12 cellular contexts compared by ENCODE assay signal in genomic region chr5:160159991-160160826, GRCh38. TPM values are rescaled to one million over a fixed set of nuclear protein-coding genes. Genes with fewer than 3 reads are reported as not detected.
DNase-seq lines count a peak whose midpoint lies in the region; ATAC-seq, FAIRE-seq and TF ChIP-seq lines count a peak whose summit lies in the region.
"Had no signal": no experiment of that assay in that cellular context is flagged by ENCODE, and none has a peak within 500 bp of the region (broad histone marks: within the 10 kb centered on the region; RNA-seq: fewer than 3 reads in every experiment).

No MANE protein-coding gene starts in this region.

- FAIRE-seq in pancreas (lab: Jason Lieb, UNC): no peak

- peak overlapping the region; percentile 69 for H3K27ac ChIP-seq in SJCRH30
- peak overlapping the region in 1 of 4 donors; percentile 10 for H3K27ac ChIP-seq in pancreas
- no peak overlapping the region for H3K27ac ChIP-seq in CD8-positive, alpha-beta T cell (ENCODE audit: low read depth, low read length)
- H3K27ac ChIP-seq: HL-60, skin epidermis, transverse colon had no signal

- peak overlapping the region; percentile 10 for H3K4me3 ChIP-seq in SJCRH30
- H3K4me3 ChIP-seq in pancreas: no peak overlapping the region
- H3K4me3 ChIP-seq in CD8-positive, alpha-beta T cell (ENCODE audit: low read depth, low read length): no peak overlapping the region
- H3K4me3 ChIP-seq: skin epidermis, transverse colon had no signal

- H3K4me1 ChIP-seq in SJCRH30 (peaks cover 27% of the 10 kb centered on the region), pancreas (peaks cover 0 to 6% (median 0%) of the 10 kb centered on the region in 3 donors)
- H3K4me1 ChIP-seq in CD8-positive, alpha-beta T cell (ENCODE audit: insufficient read depth, low read length): no peaks in the 10 kb centered on the region

- TF ChIP-seq CTCF in pancreas (IDR thresholded peaks at IDR 0.05): no peak
- TF ChIP-seq CTCF in CD8-positive, alpha-beta T cell (IDR thresholded peaks at IDR 0.05): no peak

- WGBS in pancreas, 2 donors: 40 to 47% methylated on average over 19 of the region's 19 CpGs

- DNase-seq in SJCRH30: peak; percentile 83 to 92
- no peak for DNase-seq in pancreas
- DNase-seq in CD8-positive, alpha-beta T cell: no peak
- DNase-seq in DMS79 (lab: John Stamatoyannopoulos, UW): no peak
- DNase-seq: GF-D8, transverse colon had no signal

- H3K27me3 Mint-ChIP-seq in CD8-positive, alpha-beta T cell (ENCODE audit: low read depth): peaks cover 11% of the 10 kb centered on the region

- CTCF ChIA-PET in CD8-positive, alpha-beta T cell (lab: Charles Lee): no interaction called here

- H3K27me3 ChIP-seq in SJCRH30: no peaks in the 10 kb centered on the region
- no peaks in the 10 kb centered on the region for H3K27me3 ChIP-seq in pancreas
- H3K27me3 ChIP-seq in CD8-positive, alpha-beta T cell (ENCODE audit: insufficient read depth, low read length): peaks cover 3% of the 10 kb centered on the region
- H3K27me3 ChIP-seq: transverse colon had no signal

- POLR2A ChIA-PET in CD8-positive, alpha-beta T cell (lab: Charles Lee): no interaction called here

- H3K4me1 Mint-ChIP-seq in CD8-positive, alpha-beta T cell (ENCODE audit: low read depth): no peaks in the 10 kb centered on the region

- H3K4me3 Mint-ChIP-seq in CD8-positive, alpha-beta T cell: no peak overlapping the region

- H3K9me3 ChIP-seq in SJCRH30 (replicated peaks): no peaks in the 10 kb centered on the region
- H3K9me3 ChIP-seq in pancreas: no peaks in the 10 kb centered on the region
- no peaks in the 10 kb centered on the region for H3K9me3 ChIP-seq in CD8-positive, alpha-beta T cell (ENCODE audit: low read length)
- H3K9me3 ChIP-seq: transverse colon had no signal

- H3K9me3 Mint-ChIP-seq in CD8-positive, alpha-beta T cell: no peaks in the 10 kb centered on the region

- intact Hi-C loops in pancreas (cut with DNase I): no loop called here
- intact Hi-C loops in CD8-positive, alpha-beta T cell (cut with DNase I, micrococcal nuclease): no loop called here

- peak; percentile 74 for ATAC-seq in GM19351 (IDR thresholded peaks at IDR 0.05; ENCODE audit: unreplicated experiment)
- peak; percentile 41 for ATAC-seq in HG03457 (IDR thresholded peaks at IDR 0.05; ENCODE audit: unreplicated experiment)
- peak in 3 of 4 donors; percentile 24 to 46 (median 45) for ATAC-seq in pancreas
- ATAC-seq in CD8-positive, alpha-beta T cell: no peak
- no peak for ATAC-seq in GM18909 (IDR thresholded peaks at IDR 0.05; ENCODE audit: poor library complexity, unreplicated experiment)
- no peak for ATAC-seq in GM19328 (IDR thresholded peaks at IDR 0.05; ENCODE audit: unreplicated experiment)

- no peak overlapping the region for H3K27ac Mint-ChIP-seq in CD8-positive, alpha-beta T cell

- H3K36me3 ChIP-seq in SJCRH30 (no peaks in the 10 kb centered on the region), pancreas (no peaks in the 10 kb centered on the region)
- H3K36me3 ChIP-seq in CD8-positive, alpha-beta T cell (ENCODE audit: insufficient read depth, low read length): no peaks in the 10 kb centered on the region
- H3K36me3 ChIP-seq: transverse colon had no signal

- no peaks in the 10 kb centered on the region for H3K36me3 Mint-ChIP-seq in CD8-positive, alpha-beta T cell

RNA-seq across cellular contexts. Expression of gene PWWP2A, which starts 41.0 kb away (rescaled TPM):
- total RNA-seq in SJCRH30 (2014; rRNA removed; shearing (Covaris generic)): 23.6 and 27.3 TPM in 2 replicates
- 10 to 100 TPM in 4 of 6 donors, 1 to 10 TPM in 2; 8.3 to 14.5 (median 11.8) TPM for total RNA-seq in pancreas
- polyA plus RNA-seq in pancreas: 1 to 10 TPM; 7.9 to 9.7 TPM
- total RNA-seq in CD8-positive, alpha-beta T cell: 10 to 100 TPM; 18.1 to 18.4 TPM

Comparison
In these comparisons a context has a peak if more than half of its experiments do, and no peak if none do; other contexts are left out.
1. ATAC-seq: peak in GM19351 (single experiment), HG03457 (single experiment) and pancreas (3 of 4); none in CD8-positive, alpha-beta T cell (single experiment), GM18909 (single experiment) and GM19328 (single experiment).
2. DNase-seq: peak in SJCRH30 (2 of 2); none in pancreas (0 of 6), CD8-positive, alpha-beta T cell (0 of 7) and DMS79 (single experiment).